Comparison of ENCODE assay signal across 1 cellular context in genomic region chr9:131707677-131708612, GRCh38.
TF ChIP-seq lines count a peak whose summit lies in the region.

No MANE protein-coding gene starts in this region.

TF ChIP-seq in K562, 482 proteins besides CTCF, POLR2A, EP300 and RAD21 (continued from another document):
- peak; percentile 67; the same call in 1 of the 2 replicates for TF ChIP-seq MGA (IDR thresholded peaks at IDR 0.05)
- no peak for TF ChIP-seq PBX2 (CRISPR knock-in tag; IDR thresholded peaks at IDR 0.05; ENCODE audit: low read depth)
- TF ChIP-seq PBX2 (tag; conservative IDR thresholded peaks at IDR 0.05; ENCODE audit: low read depth), result peak; percentile 70
- TF ChIP-seq ZNF592 (IDR thresholded peaks at IDR 0.05), result peak; percentile 74
- peak; percentile 68 for TF ChIP-seq SMARCE1 (IDR thresholded peaks at IDR 0.05)
- TF ChIP-seq CBFA2T2 (conservative IDR thresholded peaks at IDR 0.05), result peak; percentile 13; the same call in 1 of the 2 replicates
- TF ChIP-seq ZNF766 (CRISPR knock-in tag; conservative IDR thresholded peaks at IDR 0.05), result peak; percentile 60; the same call in 1 of the 2 replicates
- TF ChIP-seq ETS1 (conservative IDR thresholded peaks at IDR 0.05; ENCODE audit: control insufficient read depth, low read depth, low read length), result no peak
- TF ChIP-seq DPF2 (IDR thresholded peaks at IDR 0.05), result peak; percentile 88
- peak; percentile 35; the same call in 1 of the 2 replicates for TF ChIP-seq ADNP (tag; IDR thresholded peaks at IDR 0.05)
- peak; percentile 75 for TF ChIP-seq FOXM1 (IDR thresholded peaks at IDR 0.05; ENCODE audit: low read depth)
- no peak for TF ChIP-seq FOXM1 (CRISPR knock-in tag; IDR thresholded peaks at IDR 0.05; ENCODE audit: low read depth)
- 0 out of 2 replicates have a peak, but pooled peaks have one; percentile 41 for TF ChIP-seq SMARCC2 (IDR thresholded peaks at IDR 0.05; ENCODE audit: low read depth)
- TF ChIP-seq MAFG (tag; conservative IDR thresholded peaks at IDR 0.05), result peak; percentile 98
- TF ChIP-seq ZNF583 (CRISPR knock-in tag; IDR thresholded peaks at IDR 0.05), result 0 out of 2 replicates have a peak, but pooled peaks have one; percentile 13
- TF ChIP-seq SMAD3 (CRISPR knock-in tag; conservative IDR thresholded peaks at IDR 0.05), result no peak
- TF ChIP-seq MAFK (IDR thresholded peaks at IDR 0.05; ENCODE audit: low read length), result peak; percentile 95
- peak; percentile 100 for TF ChIP-seq ZNF316 (IDR thresholded peaks at IDR 0.05)
